17 cellular contexts compared by ENCODE assay signal in genomic region chr2:137912358-137912757, GRCh38. TPM values are rescaled to one million over a fixed set of nuclear protein-coding genes. Genes with fewer than 3 reads are reported as not detected.
"Had no signal": no experiment of that assay in that cellular context is flagged by ENCODE, and none has a peak within 500 bp of the region (broad histone marks: within the 10 kb centered on the region; RNA-seq: fewer than 3 reads in every experiment).

No MANE protein-coding gene starts in this region.

- H3K27ac ChIP-seq: psoas muscle had no signal

- ATAC-seq: left lobe of liver; mucosa of descending colon; natural killer cell treated with Interleukin-12 subunit alpha and Interleukin-12 subunit beta and Interleukin-15 and Interleukin-18, amount 100 ng/mL, for 72 hours; psoas muscle; sciatic nerve had no signal

- H3K9me3 ChIP-seq: mucosa of descending colon, psoas muscle had no signal

- DNase-seq: activated B cell treated with CpG ODN at 0.5 μM for 24 hours; activated CD4-positive, alpha-beta T cell treated with anti-CD3 and anti-CD28 coated beads, Interleukin-2, amount 50 U/mL, for 1 hour; activated naive CD4-positive, alpha-beta T cell treated with anti-CD3 and anti-CD28 coated beads, Interleukin-2, amount 50 U/mL, for 16 hours; activated T-cell treated with anti-CD3 and anti-CD28 coated beads for 4 hours; erythroblast; mucosa of descending colon; occipital lobe; psoas muscle; stimulated activated CD4-positive, alpha-beta T cell treated with anti-CD3 and anti-CD28 coated beads, Interleukin-12 subunit alpha, Interleukin-12 subunit beta, amount 100 ng/mL, for 4 hours; stimulated activated naive CD4-positive, alpha-beta T cell; substantia nigra; T-helper 2 cell had no signal

- H3K4me1 ChIP-seq: psoas muscle had no signal

- H3K4me3 ChIP-seq: mucosa of descending colon, psoas muscle had no signal

RNA-seq across cellular contexts. Expression of gene HNMT, which starts 51.9 kb away (rescaled TPM):
- total RNA-seq: activated B cell treated with CpG ODN at 0.5 μM for 24 hours; activated CD8-positive, alpha-beta memory T cell treated with anti-CD3 and anti-CD28 coated beads for 36 hours; activated T-helper 2 cell treated with anti-CD3 and anti-CD28 coated beads, Interferon-gamma antibody, Interleukin-2, Interleukin-4, amounts not matched to agents 10 μg/mL and 5 μg/mL and 100 μg/mL, durations not matched to agents 14 hours and 24 hours and 36 hours; natural killer cell treated with Interleukin-12 subunit alpha and Interleukin-12 subunit beta and Interleukin-15 and Interleukin-18, amount 100 ng/mL, for 72 hours had no signal
